Comparison of ENCODE assay signal across 9 cellular contexts in the genomic region with DNA sequence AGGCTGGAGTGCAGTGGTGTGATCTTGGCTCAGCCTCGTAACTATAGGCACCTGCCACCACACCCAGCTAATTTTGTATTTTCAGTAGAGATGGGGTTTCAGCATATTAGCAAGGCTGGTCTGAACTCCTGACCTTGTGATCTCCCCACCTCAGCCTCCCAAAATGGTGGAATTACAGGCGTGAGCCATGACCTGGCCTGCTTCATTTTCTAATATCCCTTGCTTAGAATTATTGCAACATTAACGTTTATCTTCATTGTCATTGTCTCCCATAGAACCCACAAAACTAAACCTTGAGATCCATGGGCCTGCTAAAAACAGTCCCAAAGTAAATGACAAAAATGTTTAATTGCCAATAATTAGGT. TPM values are rescaled to one million over a fixed set of nuclear protein-coding genes. Genes with fewer than 3 reads are reported as not detected.
A peak's percentile ranks its signal among the peaks of the same experiment; 100 is the strongest.
DNase-seq lines count a peak whose midpoint lies in the region; ATAC-seq and TF ChIP-seq lines count a peak whose summit lies in the region.
"Had no signal": no experiment of that assay in that cellular context is flagged by ENCODE, and none has a peak within 500 bp of the region (broad histone marks: within the 10 kb centered on the region; RNA-seq: fewer than 3 reads in every experiment).

No MANE protein-coding gene starts in this region.

- H3K9me3 ChIP-seq in mesodermal cell (ENCODE audit: control insufficient read depth, low read length) (no peaks in the 10 kb centered on the region), body of pancreas (no peaks in the 10 kb centered on the region)

- peak overlapping the region; percentile 23 for H3K4me3 Mint-ChIP-seq in activated CD8-positive, alpha-beta T cell treated with anti-CD3 and anti-CD28 coated beads, Interleukin-2, amount 10 ng/mL, durations not matched to agents 7 days and 5 days

- peak; percentile 3 for ATAC-seq in HG02610 (IDR thresholded peaks at IDR 0.05; ENCODE audit: unreplicated experiment)
- peak; percentile 0 for ATAC-seq in activated CD8-positive, alpha-beta T cell treated with anti-CD3 and anti-CD28 coated beads, Interleukin-2, amount 10 ng/mL, durations not matched to agents 7 days and 5 days
- ATAC-seq in HG03108 (IDR thresholded peaks at IDR 0.05; ENCODE audit: unreplicated experiment) = no peak
- no peak for ATAC-seq in HG02973 (IDR thresholded peaks at IDR 0.05; ENCODE audit: unreplicated experiment)
- ATAC-seq in body of pancreas = no peak

- H3K27me3 Mint-ChIP-seq in activated CD8-positive, alpha-beta T cell treated with anti-CD3 and anti-CD28 coated beads, Interleukin-2, amount 10 ng/mL, durations not matched to agents 7 days and 5 days (ENCODE audit: low read depth) = no peaks in the 10 kb centered on the region

- H3K4me1 ChIP-seq in mesodermal cell (ENCODE audit: control insufficient read depth, insufficient read depth, low read length, poor library complexity, severe bottlenecking) = no peaks in the 10 kb centered on the region
- H3K4me1 ChIP-seq in body of pancreas = peaks cover 43% of the 10 kb centered on the region

- intact Hi-C loops in body of pancreas (cut with DNase I) = loop anchor here (5.0 kb wide), 1 partner anchor 93 kb away; no protein-coding TSS in a partner anchor

- no peaks in the 10 kb centered on the region for H3K9me3 Mint-ChIP-seq in activated CD8-positive, alpha-beta T cell treated with anti-CD3 and anti-CD28 coated beads, Interleukin-2, amount 10 ng/mL, durations not matched to agents 7 days and 5 days (ENCODE audit: insufficient read depth)

- CTCF ChIA-PET in activated CD8-positive, alpha-beta T cell treated with anti-CD3 and anti-CD28 coated beads, Interleukin-2, amount 10 ng/mL, durations not matched to agents 7 days and 5 days (lab: Charles Lee) = interaction anchor here (1.3 to 8.6 kb wide), 7 partner anchors 53 to 218 kb away, joined by 3 to 157 read pairs (median 9); a partner anchor contains a TSS

- peak; percentile 84 for DNase-seq in DMS 273 (lab: John Stamatoyannopoulos, UW; ENCODE audit: unreplicated experiment)
- DNase-seq in activated CD8-positive, alpha-beta T cell treated with anti-CD3 and anti-CD28 coated beads, Interleukin-2, amount 10 ng/mL, durations not matched to agents 7 days and 5 days = no peak
- DNase-seq in activated effector memory CD4-positive, alpha-beta T cell treated with Interleukin-2 at 50 U/mL for 16 hours = no peak
- no peak for DNase-seq in body of pancreas
- DNase-seq: effector CD8-positive, alpha-beta T cell had no signal

- H3K4me1 Mint-ChIP-seq in activated CD8-positive, alpha-beta T cell treated with anti-CD3 and anti-CD28 coated beads, Interleukin-2, amount 10 ng/mL, durations not matched to agents 7 days and 5 days (ENCODE audit: low read depth) = peaks cover 37% of the 10 kb centered on the region

- no peak for TF ChIP-seq CTCF in body of pancreas (IDR thresholded peaks at IDR 0.05)

- H3K36me3 ChIP-seq in mesodermal cell (ENCODE audit: control insufficient read depth, insufficient read depth, low read length) (peaks cover 43% of the 10 kb centered on the region), body of pancreas (replicated peaks in 1 of 2; ENCODE audit: insufficient read depth in 1 of 2, low read depth in 2 of 2) (peaks cover 0 to 20% of the 10 kb centered on the region in 2 donors)

- H3K27ac Mint-ChIP-seq in activated CD8-positive, alpha-beta T cell treated with anti-CD3 and anti-CD28 coated beads, Interleukin-2, amount 10 ng/mL, durations not matched to agents 7 days and 5 days = peak overlapping the region; percentile 76

- POLR2A ChIA-PET in activated CD8-positive, alpha-beta T cell treated with anti-CD3 and anti-CD28 coated beads, Interleukin-2, amount 10 ng/mL, durations not matched to agents 7 days and 5 days (lab: Charles Lee) = interaction anchor here (1.1 to 13.1 kb wide), 12 partner anchors 8 to 94 kb away, joined by 3 to 166 read pairs (median 7); a partner anchor contains a TSS

- WGBS in mesodermal cell (ENCODE audit: insufficient coverage in 2 of 2), 2 experiments = 56 to 100% methylated on average over 1 of the region's 3 CpGs
- 43 to 52% methylated on average over 3 of the region's 3 CpGs for WGBS in body of pancreas, 2 donors

- H3K4me3 ChIP-seq in mesodermal cell (ENCODE audit: extremely low read depth, insufficient read depth, low read length, poor library complexity, severe bottlenecking) (no peak overlapping the region), body of pancreas (no peak overlapping the region)

- no peaks in the 10 kb centered on the region for H3K27me3 ChIP-seq in body of pancreas

- H3K27ac ChIP-seq in mesodermal cell (ENCODE audit: low read depth, low read length, severe bottlenecking) = peak overlapping the region; percentile 68
- H3K27ac ChIP-seq in body of pancreas = peak overlapping the region in 2 of 4 donors; percentile 41 to 69

- H3K36me3 Mint-ChIP-seq in activated CD8-positive, alpha-beta T cell treated with anti-CD3 and anti-CD28 coated beads, Interleukin-2, amount 10 ng/mL, durations not matched to agents 7 days and 5 days (ENCODE audit: low read depth) = peaks cover 58% of the 10 kb centered on the region

- TF ChIP-seq POLR2A in body of pancreas (IDR thresholded peaks at IDR 0.05) = peak in 1 of 3 donors; percentile 1

RNA-seq across cellular contexts. Expression of a gene that starts 6.1 kb away (rescaled TPM):
- total RNA-seq in activated CD8-positive, alpha-beta T cell treated with anti-CD3 and anti-CD28 coated beads, Interleukin-2, amount 10 ng/mL, durations not matched to agents 7 days and 5 days = 1,000 to 10,000 TPM; 7,075 to 7,486 TPM
- polyA plus RNA-seq in mesodermal cell (2013, experiment 1 of 2) = 8,757 TPM
- 8,926 TPM for polyA plus RNA-seq in mesodermal cell (2013, experiment 2 of 2)
- total RNA-seq in body of pancreas = 1,000 to 10,000 TPM; 4,267 to 4,798 TPM

RNA-seq across cellular contexts. Expression of a gene that starts 53.2 kb away (rescaled TPM):
- 10 to 100 TPM; 51.7 to 54.3 TPM for total RNA-seq in activated CD8-positive, alpha-beta T cell treated with anti-CD3 and anti-CD28 coated beads, Interleukin-2, amount 10 ng/mL, durations not matched to agents 7 days and 5 days
- polyA plus RNA-seq in mesodermal cell (2013, experiment 1 of 2) = 20.2 TPM
- polyA plus RNA-seq in mesodermal cell (2013, experiment 2 of 2) = 20.4 TPM
- 10 to 100 TPM; 13.7 to 17.8 TPM for total RNA-seq in body of pancreas

Comparison
In these comparisons a context has a peak if more than half of its experiments do, and no peak if none do; other contexts are left out.
1. ATAC-seq: peak in HG02610 (single experiment) and activated CD8-positive, alpha-beta T cell treated with anti-CD3 and anti-CD28 coated beads, Interleukin-2, amount 10 ng/mL, durations not matched to agents 7 days and 5 days (single experiment); none in HG03108 (single experiment), HG02973 (single experiment) and body of pancreas (single experiment).